12 cellular contexts compared by ENCODE assay signal in genomic region chr1:235246022-235246948, GRCh38.
DNase-seq lines count a peak whose midpoint lies in the region; ATAC-seq and TF ChIP-seq lines count a peak whose summit lies in the region.
"Had no signal": no experiment of that assay in that cellular context is flagged by ENCODE, and none has a peak within 500 bp of the region (broad histone marks: within the 10 kb centered on the region; RNA-seq: fewer than 3 reads in every experiment).

No MANE protein-coding gene starts in this region.

- no peaks in the 10 kb centered on the region for H3K9me3 Mint-ChIP-seq in activated CD4-positive, alpha-beta memory T cell treated with anti-CD3 and anti-CD28 coated beads, Interleukin-2, amount 10 ng/mL, durations not matched to agents 7 days and 5 days
- no peaks in the 10 kb centered on the region for H3K9me3 Mint-ChIP-seq in activated CD4-positive, alpha-beta memory T cell treated with anti-CD3 and anti-CD28 coated beads for 36 hours
- no peaks in the 10 kb centered on the region for H3K9me3 Mint-ChIP-seq in activated CD8-positive, alpha-beta T cell treated with anti-CD3 and anti-CD28 coated beads for 36 hours
- H3K9me3 Mint-ChIP-seq in natural killer cell treated with Interleukin-12 subunit alpha and Interleukin-12 subunit beta and Interleukin-15 and Interleukin-18, amount 100 ng/mL, for 72 hours, result no peaks in the 10 kb centered on the region
- no peaks in the 10 kb centered on the region for H3K9me3 Mint-ChIP-seq in effector memory CD8-positive, alpha-beta T cell
- H3K9me3 Mint-ChIP-seq: naive B cell had no signal

- ATAC-seq in HG02870 (IDR thresholded peaks at IDR 0.05; ENCODE audit: unreplicated experiment) (peak; percentile 81), mucosa of descending colon (no peak)
- no peak for ATAC-seq in activated CD8-positive, alpha-beta T cell treated with anti-CD3 and anti-CD28 coated beads for 36 hours
- no peak for ATAC-seq in natural killer cell treated with Interleukin-12 subunit alpha and Interleukin-12 subunit beta and Interleukin-15 and Interleukin-18, amount 100 ng/mL, for 72 hours
- ATAC-seq in effector memory CD8-positive, alpha-beta T cell (replicated peaks), result no peak

- H3K4me3 Mint-ChIP-seq in activated CD4-positive, alpha-beta memory T cell treated with anti-CD3 and anti-CD28 coated beads, Interleukin-2, amount 10 ng/mL, durations not matched to agents 7 days and 5 days, result peak overlapping the region; percentile 2
- H3K4me3 Mint-ChIP-seq in activated CD4-positive, alpha-beta memory T cell treated with anti-CD3 and anti-CD28 coated beads for 36 hours, result no peak overlapping the region
- no peak overlapping the region for H3K4me3 Mint-ChIP-seq in activated CD8-positive, alpha-beta T cell treated with anti-CD3 and anti-CD28 coated beads for 36 hours
- H3K4me3 Mint-ChIP-seq in natural killer cell treated with Interleukin-12 subunit alpha and Interleukin-12 subunit beta and Interleukin-15 and Interleukin-18, amount 100 ng/mL, for 72 hours, result no peak overlapping the region
- peak overlapping the region in 1 of 2 donors; percentile 5 for H3K4me3 Mint-ChIP-seq in effector memory CD8-positive, alpha-beta T cell

- no peak overlapping the region for H3K4me3 ChIP-seq in mucosa of descending colon

- peaks cover 39% of the 10 kb centered on the region for H3K4me1 Mint-ChIP-seq in activated CD4-positive, alpha-beta memory T cell treated with anti-CD3 and anti-CD28 coated beads, Interleukin-2, amount 10 ng/mL, durations not matched to agents 7 days and 5 days
- H3K4me1 Mint-ChIP-seq in activated CD4-positive, alpha-beta memory T cell treated with anti-CD3 and anti-CD28 coated beads for 36 hours (ENCODE audit: low read depth), result peaks cover 36% of the 10 kb centered on the region
- peaks cover 39% of the 10 kb centered on the region for H3K4me1 Mint-ChIP-seq in activated CD8-positive, alpha-beta T cell treated with anti-CD3 and anti-CD28 coated beads for 36 hours (ENCODE audit: low read depth)
- H3K4me1 Mint-ChIP-seq in natural killer cell treated with Interleukin-12 subunit alpha and Interleukin-12 subunit beta and Interleukin-15 and Interleukin-18, amount 100 ng/mL, for 72 hours (ENCODE audit: low read depth in 2 of 2), result peaks cover 24 to 26% of the 10 kb centered on the region in 2 donors
- peaks cover 17 to 34% of the 10 kb centered on the region in 2 donors for H3K4me1 Mint-ChIP-seq in effector memory CD8-positive, alpha-beta T cell (ENCODE audit: low read depth in 2 of 2)

- intact Hi-C loops in activated CD4-positive, alpha-beta memory T cell treated with anti-CD3 and anti-CD28 coated beads for 36 hours (cut with micrococcal nuclease), result loop anchor here (10.0 kb wide), 1 partner anchor 61 kb away; no protein-coding TSS in a partner anchor
- intact Hi-C loops in activated CD8-positive, alpha-beta T cell treated with anti-CD3 and anti-CD28 coated beads for 36 hours (cut with micrococcal nuclease), result no loop called here
- intact Hi-C loops in mucosa of descending colon (cut with DNase I, micrococcal nuclease), result no loop called here

- peaks cover 21% of the 10 kb centered on the region for H3K36me3 Mint-ChIP-seq in activated CD4-positive, alpha-beta memory T cell treated with anti-CD3 and anti-CD28 coated beads, Interleukin-2, amount 10 ng/mL, durations not matched to agents 7 days and 5 days (ENCODE audit: low read depth)
- peaks cover 21% of the 10 kb centered on the region for H3K36me3 Mint-ChIP-seq in activated CD4-positive, alpha-beta memory T cell treated with anti-CD3 and anti-CD28 coated beads for 36 hours
- H3K36me3 Mint-ChIP-seq in activated CD8-positive, alpha-beta T cell treated with anti-CD3 and anti-CD28 coated beads for 36 hours (ENCODE audit: low read depth), result peaks cover 21% of the 10 kb centered on the region
- peaks cover 11% of the 10 kb centered on the region for H3K36me3 Mint-ChIP-seq in natural killer cell treated with Interleukin-12 subunit alpha and Interleukin-12 subunit beta and Interleukin-15 and Interleukin-18, amount 100 ng/mL, for 72 hours
- H3K36me3 Mint-ChIP-seq in effector memory CD8-positive, alpha-beta T cell (ENCODE audit: insufficient read depth), result peaks cover 62% of the 10 kb centered on the region

- POLR2A ChIA-PET in activated CD4-positive, alpha-beta memory T cell treated with anti-CD3 and anti-CD28 coated beads, Interleukin-2, amount 10 ng/mL, durations not matched to agents 7 days and 5 days (lab: Charles Lee), result interaction anchor here (0.8 to 1.5 kb wide), 5 partner anchors 12 to 258 kb away, joined by 3 to 4 read pairs (median 3); partner anchors contain the start of genes B3GALNT2 and RBM34
- POLR2A ChIA-PET in activated CD4-positive, alpha-beta memory T cell treated with anti-CD3 and anti-CD28 coated beads for 36 hours (lab: Charles Lee), result interaction anchor here (0.6 to 1.1 kb wide), 4 partner anchors 61 to 100 kb away, joined by 3 to 4 read pairs (median 3); no protein-coding TSS in a partner anchor
- POLR2A ChIA-PET in activated CD8-positive, alpha-beta T cell treated with anti-CD3 and anti-CD28 coated beads for 36 hours (lab: Charles Lee), result no interaction called here

- H3K4me1 ChIP-seq in mucosa of descending colon (ENCODE audit: low read depth), result peaks cover 5% of the 10 kb centered on the region

- CTCF ChIA-PET in activated CD4-positive, alpha-beta memory T cell treated with anti-CD3 and anti-CD28 coated beads, Interleukin-2, amount 10 ng/mL, durations not matched to agents 7 days and 5 days (lab: Charles Lee), result interaction anchor here (0.5 to 1.1 kb wide), 4 partner anchors 16 to 170 kb away, joined by 3 to 7 read pairs (median 4); no protein-coding TSS in a partner anchor
- CTCF ChIA-PET in activated CD4-positive, alpha-beta memory T cell treated with anti-CD3 and anti-CD28 coated beads for 36 hours (lab: Charles Lee), result interaction anchor here (0.5 to 1.6 kb wide), 7 partner anchors 10 to 171 kb away, joined by 3 to 9 read pairs (median 3); partner anchors contain the start of gene TBCE
- CTCF ChIA-PET in activated CD8-positive, alpha-beta T cell treated with anti-CD3 and anti-CD28 coated beads for 36 hours (lab: Charles Lee), result interaction anchor here (0.6 to 2.6 kb wide), 4 partner anchors 83 to 171 kb away, joined by 3 to 13 read pairs (median 6); no protein-coding TSS in a partner anchor

- no peaks in the 10 kb centered on the region for H3K9me3 ChIP-seq in mucosa of descending colon

- no peak for DNase-seq in activated CD4-positive, alpha-beta memory T cell treated with anti-CD3 and anti-CD28 coated beads, Interleukin-2, amount 10 ng/mL, durations not matched to agents 7 days and 5 days
- no peak for DNase-seq in activated CD4-positive, alpha-beta memory T cell treated with anti-CD3 and anti-CD28 coated beads for 36 hours
- DNase-seq in activated CD8-positive, alpha-beta T cell treated with anti-CD3 and anti-CD28 coated beads for 36 hours, result no peak
- DNase-seq in natural killer cell treated with Interleukin-12 subunit alpha and Interleukin-12 subunit beta and Interleukin-15 and Interleukin-18, amount 100 ng/mL, for 72 hours (ENCODE audit: low spot score), result no peak
- DNase-seq in mucosa of descending colon (no peak), HPDE6-E6E7 (ENCODE audit: extremely low spot score) (no peak)
- DNase-seq in effector memory CD8-positive, alpha-beta T cell, result no peak
- DNase-seq: effector CD4-positive, alpha-beta T cell; naive B cell; stimulated activated naive CD4-positive, alpha-beta T cell treated with Interleukin-2 at 50 U/mL for 16 hours; SW 1271 had no signal

- no peaks in the 10 kb centered on the region for H3K27me3 Mint-ChIP-seq in activated CD4-positive, alpha-beta memory T cell treated with anti-CD3 and anti-CD28 coated beads, Interleukin-2, amount 10 ng/mL, durations not matched to agents 7 days and 5 days
- no peaks in the 10 kb centered on the region for H3K27me3 Mint-ChIP-seq in activated CD4-positive, alpha-beta memory T cell treated with anti-CD3 and anti-CD28 coated beads for 36 hours
- H3K27me3 Mint-ChIP-seq in activated CD8-positive, alpha-beta T cell treated with anti-CD3 and anti-CD28 coated beads for 36 hours, result no peaks in the 10 kb centered on the region
- H3K27me3 Mint-ChIP-seq in natural killer cell treated with Interleukin-12 subunit alpha and Interleukin-12 subunit beta and Interleukin-15 and Interleukin-18, amount 100 ng/mL, for 72 hours, result no peaks in the 10 kb centered on the region
- H3K27me3 Mint-ChIP-seq in effector memory CD8-positive, alpha-beta T cell, result no peaks in the 10 kb centered on the region
- H3K27me3 Mint-ChIP-seq: naive B cell had no signal

- peak overlapping the region; percentile 64 for H3K27ac Mint-ChIP-seq in activated CD4-positive, alpha-beta memory T cell treated with anti-CD3 and anti-CD28 coated beads, Interleukin-2, amount 10 ng/mL, durations not matched to agents 7 days and 5 days
- no peak overlapping the region for H3K27ac Mint-ChIP-seq in activated CD4-positive, alpha-beta memory T cell treated with anti-CD3 and anti-CD28 coated beads for 36 hours
- peak overlapping the region; percentile 36 for H3K27ac Mint-ChIP-seq in activated CD8-positive, alpha-beta T cell treated with anti-CD3 and anti-CD28 coated beads for 36 hours
- peak overlapping the region; percentile 22 to 47 for H3K27ac Mint-ChIP-seq in natural killer cell treated with Interleukin-12 subunit alpha and Interleukin-12 subunit beta and Interleukin-15 and Interleukin-18, amount 100 ng/mL, for 72 hours
- peak overlapping the region in 1 of 2 donors; percentile 48 for H3K27ac Mint-ChIP-seq in effector memory CD8-positive, alpha-beta T cell

- H3K36me3 ChIP-seq in mucosa of descending colon (ENCODE audit: low read depth), result no peaks in the 10 kb centered on the region

- TF ChIP-seq CTCF in activated CD8-positive, alpha-beta T cell treated with anti-CD3 and anti-CD28 coated beads for 36 hours (IDR thresholded peaks at IDR 0.05), result no peak
- TF ChIP-seq CTCF in mucosa of descending colon (IDR thresholded peaks at IDR 0.05), result no peak
